12 cellular contexts compared by ENCODE assay signal in the genomic region with DNA sequence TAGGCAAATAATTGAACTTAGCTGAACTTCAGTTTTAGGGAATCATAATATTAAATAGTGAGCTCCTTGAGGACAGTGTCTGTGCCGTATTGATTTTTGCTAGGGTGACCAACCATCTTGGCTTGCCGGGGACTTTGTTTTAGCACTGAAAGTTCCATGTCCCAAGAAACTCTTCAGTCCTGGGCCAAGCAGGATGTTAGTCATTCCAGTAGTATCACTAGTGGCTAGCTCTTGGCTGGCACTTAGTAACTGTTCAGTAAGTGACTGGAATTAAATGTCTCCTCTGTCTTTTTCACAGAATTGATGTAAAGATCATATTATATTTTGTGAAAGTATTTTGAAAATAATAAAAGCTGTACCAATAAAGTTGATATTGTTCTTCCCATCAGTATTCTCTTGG. TPM values are rescaled to one million over a fixed set of nuclear protein-coding genes. Genes with fewer than 3 reads are reported as not detected.
DNase-seq lines count a peak whose midpoint lies in the region; ATAC-seq lines count a peak whose summit lies in the region.
"Had no signal": no experiment of that assay in that cellular context is flagged by ENCODE, and none has a peak within 500 bp of the region (broad histone marks: within the 10 kb centered on the region; RNA-seq: fewer than 3 reads in every experiment).

No MANE protein-coding gene starts in this region.

- peak; percentile 49 for DNase-seq in LHCN-M2 (ENCODE audit: low read depth)
- peak; percentile 2 for DNase-seq in hepatic stellate cell (ENCODE audit: low spot score)
- no peak for DNase-seq in NCI-H82 (lab: John Stamatoyannopoulos, UW)
- no peak for DNase-seq in LoVo (ENCODE audit: low spot score)
- DNase-seq in nucleus accumbens (lab: John Stamatoyannopoulos, UW) = no peak
- no peak for DNase-seq in hypothalamus (lab: John Stamatoyannopoulos, UW)
- DNase-seq: effector CD4-positive, alpha-beta T cell; kidney glomerular epithelial cell; NCI-H524; right lobe of liver had no signal

- peak; percentile 91 for ATAC-seq in GM18508 (IDR thresholded peaks at IDR 0.05; ENCODE audit: insufficient read depth, unreplicated experiment)
- ATAC-seq in GM21723 (IDR thresholded peaks at IDR 0.05; ENCODE audit: unreplicated experiment) = peak; percentile 57
- ATAC-seq: right lobe of liver had no signal

RNA-seq across cellular contexts. Expression of gene RSRC1, which starts 42.3 kb away (rescaled TPM):
- 33.2 and 56.0 TPM in 2 replicates for total RNA-seq in LHCN-M2 (2014; rRNA removed)
- 15.9 TPM for polyA plus RNA-seq in LHCN-M2 (2012)

RNA-seq across cellular contexts. Expression of gene SHOX2, which starts 46.0 kb away (rescaled TPM):
- 6.1 and 7.2 TPM in 2 replicates for total RNA-seq in LHCN-M2 (2014; rRNA removed)
- 2.0 TPM for polyA plus RNA-seq in LHCN-M2 (2012)

Comparison
In these comparisons a context has a peak if more than half of its experiments do, and no peak if none do; other contexts are left out.
1. DNase-seq: peak in LHCN-M2 (single experiment) and hepatic stellate cell (single experiment); none in NCI-H82 (single experiment), LoVo (single experiment), nucleus accumbens (0 of 56) and hypothalamus (0 of 51).